Comparison of ENCODE assay signal across 22 cellular contexts in the genomic region with DNA sequence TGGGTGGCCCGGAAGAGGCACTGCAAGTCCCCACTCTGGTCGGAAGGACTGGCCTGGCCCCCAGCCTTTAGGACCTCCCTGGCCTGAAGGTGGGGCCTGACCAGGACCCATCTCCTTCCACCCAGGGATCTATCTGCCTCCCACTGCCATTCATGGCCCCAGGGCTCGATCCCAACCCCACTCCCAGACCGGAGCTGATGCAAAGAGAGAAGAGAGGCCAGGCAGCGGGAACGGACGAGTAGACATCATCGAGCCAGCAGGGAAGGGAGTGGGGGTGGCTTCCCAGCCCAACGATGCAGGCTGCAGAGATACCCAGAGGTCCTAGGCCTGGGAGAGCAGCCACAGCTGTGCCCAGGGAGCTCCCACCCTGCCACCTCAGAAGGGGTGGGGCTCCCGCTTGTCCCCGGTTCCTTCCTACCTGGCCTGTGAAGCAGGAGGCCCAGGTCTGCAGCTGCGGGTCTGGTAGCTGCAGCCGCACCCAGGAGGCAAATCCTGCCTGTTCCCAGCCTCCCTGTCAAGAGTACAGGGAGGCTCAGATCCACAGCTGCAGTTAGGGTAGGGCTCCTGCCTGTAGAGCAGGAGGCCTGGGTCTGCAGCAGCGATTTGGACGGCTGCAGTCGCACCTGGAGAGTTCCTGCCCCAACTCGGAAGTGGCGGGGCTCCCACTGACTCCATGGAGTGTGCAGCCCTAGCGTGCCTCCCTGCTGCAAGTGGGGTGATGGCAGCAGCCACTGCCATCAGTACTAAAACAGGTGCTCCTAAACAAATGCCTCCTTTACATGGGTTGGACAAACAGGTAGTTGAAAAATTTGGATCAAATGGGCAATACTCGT.
"Had no signal": no experiment of that assay in that cellular context is flagged by ENCODE, and none has a peak within 500 bp of the region (broad histone marks: within the 10 kb centered on the region; RNA-seq: fewer than 3 reads in every experiment).

No MANE protein-coding gene starts in this region.

- H3K27ac Mint-ChIP-seq: dendritic cell treated with granulocyte-macrophage colony-stimulating factor and Interleukin-4, amounts not matched to agents 40 ng/mL and 50 ng/mL, for 4 days; effector memory CD8-positive, alpha-beta T cell; memory B cell; mesothelial cell of epicardium; natural killer cell treated with Interleukin-12 subunit alpha and Interleukin-12 subunit beta and Interleukin-15 and Interleukin-18, amount 100 ng/mL, for 72 hours; neural progenitor cell; stimulated activated naive CD8-positive, alpha-beta T cell treated with anti-CD3 and anti-CD28 coated beads, Interleukin-15, Interleukin-2, amounts not matched to agents 100 ng/mL and 50 ng/mL, for 24 hours had no signal

- H3K27me3 Mint-ChIP-seq: dendritic cell treated with granulocyte-macrophage colony-stimulating factor and Interleukin-4, amounts not matched to agents 40 ng/mL and 50 ng/mL, for 4 days; effector memory CD8-positive, alpha-beta T cell; memory B cell; natural killer cell treated with Interleukin-12 subunit alpha and Interleukin-12 subunit beta and Interleukin-15 and Interleukin-18, amount 100 ng/mL, for 72 hours; stimulated activated naive CD8-positive, alpha-beta T cell treated with anti-CD3 and anti-CD28 coated beads, Interleukin-15, Interleukin-2, amounts not matched to agents 100 ng/mL and 50 ng/mL, for 24 hours had no signal

- H3K27me3 ChIP-seq: esophagus muscularis mucosa, gastrocnemius medialis, heart right ventricle, neural progenitor cell, pancreas, sigmoid colon, testis, tibial nerve had no signal

- H3K4me2 ChIP-seq: neural progenitor cell had no signal

- H3K9me3 ChIP-seq: gastrocnemius medialis, pancreas, prostate gland, testis had no signal

- H3K4me3 ChIP-seq: esophagus muscularis mucosa, gastrocnemius medialis, heart right ventricle, neural progenitor cell, pancreas, prostate gland, sigmoid colon, skin epidermis, testis, tibial nerve had no signal

- H3K4me1 Mint-ChIP-seq: memory B cell, mesothelial cell of epicardium, neural progenitor cell had no signal

- H3K9ac ChIP-seq: neural progenitor cell had no signal

- H2AFZ ChIP-seq: neural progenitor cell had no signal

- DNase-seq: effector memory CD8-positive, alpha-beta T cell; gastrocnemius medialis; hypothalamus; occipital lobe; sigmoid colon; stimulated activated CD4-positive, alpha-beta T cell treated with anti-CD3 and anti-CD28 coated beads, Interleukin-2, amount 100 ng/mL, for 24 hours; stimulated activated CD4-positive, alpha-beta T cell treated with anti-CD3 and anti-CD28 coated beads, Interleukin-4, amount 100 ng/mL, for 4 hours; testis had no signal

- ATAC-seq: effector memory CD8-positive, alpha-beta T cell; gastrocnemius medialis; heart right ventricle; left lobe of liver; natural killer cell treated with Interleukin-12 subunit alpha and Interleukin-12 subunit beta and Interleukin-15 and Interleukin-18, amount 100 ng/mL, for 72 hours; pancreas had no signal

- H3K4me1 ChIP-seq: esophagus muscularis mucosa, gastrocnemius medialis, heart right ventricle, neural progenitor cell, pancreas, prostate gland, testis, tibial nerve had no signal

- H3K36me3 Mint-ChIP-seq: memory B cell, neural progenitor cell had no signal

- H3K27ac ChIP-seq: epithelial cell of prostate, esophagus muscularis mucosa, gastrocnemius medialis, heart right ventricle, neural progenitor cell, pancreas, prostate gland, sigmoid colon, skin epidermis, testis, tibial nerve had no signal

- H3K4me3 Mint-ChIP-seq: dendritic cell treated with granulocyte-macrophage colony-stimulating factor and Interleukin-4, amounts not matched to agents 40 ng/mL and 50 ng/mL, for 4 days; effector memory CD8-positive, alpha-beta T cell; memory B cell; mesothelial cell of epicardium; natural killer cell treated with Interleukin-12 subunit alpha and Interleukin-12 subunit beta and Interleukin-15 and Interleukin-18, amount 100 ng/mL, for 72 hours; neural progenitor cell; stimulated activated naive CD8-positive, alpha-beta T cell treated with anti-CD3 and anti-CD28 coated beads, Interleukin-15, Interleukin-2, amounts not matched to agents 100 ng/mL and 50 ng/mL, for 24 hours had no signal

- H3K36me3 ChIP-seq: esophagus muscularis mucosa, gastrocnemius medialis, heart right ventricle, neural progenitor cell, pancreas, prostate gland, sigmoid colon, tibial nerve had no signal
